ENCODE assay signal across 1 cellular context in genomic region chr7:28520074-28521015, GRCh38.
TF ChIP-seq lines count a peak whose summit lies in the region.

No MANE protein-coding gene starts in this region.

TF ChIP-seq in HEK293, 187 proteins besides CTCF, POLR2A, EP300 and RAD21 (continued from another document):
- TF ChIP-seq ZSCAN4 (tag by site-specific recombination; IDR thresholded peaks at IDR 0.05) (no peak), ZNF121 (tag by site-specific recombination; IDR thresholded peaks at IDR 0.05) (no peak), ZNF423 (tag by site-specific recombination; IDR thresholded peaks at IDR 0.05) (no peak), ZNF140 (tag by site-specific recombination; IDR thresholded peaks at IDR 0.05) (no peak), GLIS2 (tag by site-specific recombination; IDR thresholded peaks at IDR 0.05) (no peak), KLF8 (tag by site-specific recombination; IDR thresholded peaks at IDR 0.05) (no peak), ZNF785 (tag by site-specific recombination; IDR thresholded peaks at IDR 0.05) (no peak)
